ENCODE assay signal across 30 cellular contexts in genomic region chr11:68027667-68028066, GRCh38. TPM values are rescaled to one million over a fixed set of nuclear protein-coding genes. Genes with fewer than 3 reads are reported as not detected.
A peak's percentile ranks its signal among the peaks of the same experiment; 100 is the strongest.
DNase-seq lines count a peak whose midpoint lies in the region; ATAC-seq, FAIRE-seq and TF ChIP-seq lines count a peak whose summit lies in the region.
"Had no signal": no experiment of that assay in that cellular context is flagged by ENCODE, and none has a peak within 500 bp of the region (broad histone marks: within the 10 kb centered on the region; RNA-seq: fewer than 3 reads in every experiment).

No MANE protein-coding gene starts in this region.

- peak overlapping the region in 1 of 2 experiments; percentile 53 for H3K14ac ChIP-seq in mesenchymal stem cell (ENCODE audit: low read length in 2 of 2)

- H2BK120ac ChIP-seq in mesenchymal stem cell (ENCODE audit: low read depth, low read length) = peak overlapping the region; percentile 6

- H4K8ac ChIP-seq in mesenchymal stem cell (ENCODE audit: low read length) = peak overlapping the region; percentile 21

- H3K4me3 Mint-ChIP-seq in stimulated activated naive CD8-positive, alpha-beta T cell treated with anti-CD3 and anti-CD28 coated beads, Interleukin-15, Interleukin-2, amounts not matched to agents 100 ng/mL and 50 ng/mL, for 24 hours = no peak overlapping the region
- no peak overlapping the region for H3K4me3 Mint-ChIP-seq in astrocyte (ENCODE audit: unreplicated experiment)
- H3K4me3 Mint-ChIP-seq: activated CD4-positive, alpha-beta memory T cell treated with anti-CD3 and anti-CD28 coated beads for 36 hours; activated naive CD4-positive, alpha-beta T cell treated with anti-CD3 and anti-CD28 coated beads for 36 hours; activated T-helper 1 cell treated with anti-CD3 and anti-CD28 coated beads, Interleukin-12 subunit alpha, Interleukin-12 subunit beta, Interleukin-2, Interleukin-4 antibody, amounts not matched to agents 30 ng/mL and 10 ng/mL and 1 ng/mL, durations not matched to agents 14 hours and 24 hours and 36 hours; endodermal cell had no signal

- in situ Hi-C loops in gastrocnemius medialis (cut with MboI; ENCODE audit: low sequenced_read_pairs in 4 of 4) = no loop called here

- no peak for ATAC-seq in stimulated activated naive CD8-positive, alpha-beta T cell treated with anti-CD3 and anti-CD28 coated beads, Interleukin-15, Interleukin-2, amounts not matched to agents 100 U/mL and 50 U/mL, for 24 hours
- no peak for ATAC-seq in GM18502 (IDR thresholded peaks at IDR 0.05; ENCODE audit: poor library complexity, unreplicated experiment)
- no peak for ATAC-seq in gastrocnemius medialis
- ATAC-seq: gastroesophageal sphincter had no signal

- peak overlapping the region; percentile 26 to 88 for H3K18ac ChIP-seq in mesenchymal stem cell (ENCODE audit: low read depth in 1 of 2, low read length in 2 of 2)

- H2BK5ac ChIP-seq in mesenchymal stem cell (ENCODE audit: low read depth, low read length, poor library complexity, severe bottlenecking) = peak overlapping the region; percentile 19

- no peak for TF ChIP-seq CTCF in astrocyte (IDR thresholded peaks at IDR 0.05; ENCODE audit: insufficient read depth, low read depth, low read length)
- TF ChIP-seq CTCF in gastrocnemius medialis (IDR thresholded peaks at IDR 0.05 in 4 of 5, conservative IDR thresholded peaks at IDR 0.05 in 1 of 5) = no peak

- H3K4me2 ChIP-seq in astrocyte (ENCODE audit: low read length) (peak overlapping the region; percentile 100), mesenchymal stem cell (ENCODE audit: low read length, poor library complexity, severe bottlenecking) (peak overlapping the region; percentile 31)
- H3K4me2 ChIP-seq: hepatocyte had no signal

- peaks cover 56% of the 10 kb centered on the region for H3K4me1 ChIP-seq in astrocyte (ENCODE audit: insufficient read depth, low read length)
- peaks cover 48% of the 10 kb centered on the region for H3K4me1 ChIP-seq in mesenchymal stem cell (ENCODE audit: control insufficient read depth, insufficient read depth, low read depth, low read length)
- H3K4me1 ChIP-seq in gastrocnemius medialis = peaks cover 20 to 23% of the 10 kb centered on the region in 2 donors
- H3K4me1 ChIP-seq: SJCRH30 had no signal

- H2BK12ac ChIP-seq in mesenchymal stem cell (ENCODE audit: low read length in 2 of 2) = peak overlapping the region; percentile 57 to 87

- peak overlapping the region; percentile 65 for H3K27ac Mint-ChIP-seq in stimulated activated naive CD8-positive, alpha-beta T cell treated with anti-CD3 and anti-CD28 coated beads, Interleukin-15, Interleukin-2, amounts not matched to agents 100 ng/mL and 50 ng/mL, for 24 hours
- peak overlapping the region; percentile 90 for H3K27ac Mint-ChIP-seq in astrocyte (ENCODE audit: unreplicated experiment)
- H3K27ac Mint-ChIP-seq: activated CD4-positive, alpha-beta memory T cell treated with anti-CD3 and anti-CD28 coated beads for 36 hours; activated naive CD4-positive, alpha-beta T cell treated with anti-CD3 and anti-CD28 coated beads for 36 hours; endodermal cell had no signal

- H3K36me3 ChIP-seq in astrocyte (ENCODE audit: insufficient read depth, low read length) = no peaks in the 10 kb centered on the region
- H3K36me3 ChIP-seq in mesenchymal stem cell (ENCODE audit: control insufficient read depth in 1 of 2, insufficient read depth in 2 of 2, low read depth in 1 of 2, low read length in 2 of 2) = peaks cover 22 to 43% of the 10 kb centered on the region in 2 experiments
- no peaks in the 10 kb centered on the region for H3K36me3 ChIP-seq in gastrocnemius medialis
- H3K36me3 ChIP-seq: cardiac muscle cell, prostate gland, SJCRH30 had no signal

- DNase-seq in stimulated activated naive CD8-positive, alpha-beta T cell treated with anti-CD3 and anti-CD28 coated beads, Interleukin-15, Interleukin-2, amounts not matched to agents 100 U/mL and 50 U/mL, for 24 hours = no peak
- DNase-seq in astrocyte (ENCODE audit: low read depth) (no peak), mesenchymal stem cell (no peak), HTR-8/SVneo (ENCODE audit: insufficient read length, low spot score) (no peak), DMS 273 treated with DMSO at 0.1 percent for 48 hours (lab: John Stamatoyannopoulos, UW) (no peak), gastrocnemius medialis (no peak)
- DNase-seq: activated CD8-positive, alpha-beta memory T cell treated with anti-CD3 and anti-CD28 coated beads, Interleukin-2, amount 50 U/mL, for 4 hours; activated naive CD4-positive, alpha-beta T cell treated with anti-CD3 and anti-CD28 coated beads for 36 hours; DMS53; GDM1; NCI-H1048; NCI-H1694 treated with DMSO at 0.1 percent for 48 hours; NCI-H2171 treated with DMSO at 0.1 percent for 48 hours; NCI-H524 had no signal

- peaks cover 33% of the 10 kb centered on the region for H3K4me1 Mint-ChIP-seq in stimulated activated naive CD8-positive, alpha-beta T cell treated with anti-CD3 and anti-CD28 coated beads, Interleukin-15, Interleukin-2, amounts not matched to agents 100 ng/mL and 50 ng/mL, for 24 hours (ENCODE audit: low read depth)
- H3K4me1 Mint-ChIP-seq in astrocyte (ENCODE audit: low read depth, unreplicated experiment) = peaks cover 34% of the 10 kb centered on the region

- H2AK5ac ChIP-seq in mesenchymal stem cell (ENCODE audit: low read length, severe bottlenecking) = peak overlapping the region; percentile 98

- H4K91ac ChIP-seq in mesenchymal stem cell (ENCODE audit: low read length) = peak overlapping the region; percentile 85

- FAIRE-seq in astrocyte (lab: Jason Lieb, UNC) (no peak), HTR-8/SVneo (lab: Jason Lieb, UNC) (no peak)
- FAIRE-seq: A204.1, TTC549 had no signal

- intact Hi-C loops in gastrocnemius medialis (cut with DNase I; ENCODE audit: low total_unique reads) = no loop called here

- H3K4ac ChIP-seq in mesenchymal stem cell (ENCODE audit: low read depth in 1 of 2, low read length in 2 of 2) = peak overlapping the region; percentile 9 to 29

- H2AFZ ChIP-seq in astrocyte (ENCODE audit: low read depth, low read length) (peak overlapping the region; percentile 30), mesenchymal stem cell (ENCODE audit: low read depth, low read length) (no peak overlapping the region)
- H2AFZ ChIP-seq: hepatocyte had no signal

- H3K9me3 Mint-ChIP-seq in stimulated activated naive CD8-positive, alpha-beta T cell treated with anti-CD3 and anti-CD28 coated beads, Interleukin-15, Interleukin-2, amounts not matched to agents 100 ng/mL and 50 ng/mL, for 24 hours = peaks cover 4% of the 10 kb centered on the region
- H3K9me3 Mint-ChIP-seq in astrocyte (ENCODE audit: unreplicated experiment) = no peaks in the 10 kb centered on the region
- H3K9me3 Mint-ChIP-seq: activated T-helper 1 cell treated with anti-CD3 and anti-CD28 coated beads, Interleukin-12 subunit alpha, Interleukin-12 subunit beta, Interleukin-2, Interleukin-4 antibody, amounts not matched to agents 30 ng/mL and 10 ng/mL and 1 ng/mL, durations not matched to agents 14 hours and 24 hours and 36 hours had no signal

- H3K9me3 ChIP-seq in astrocyte (ENCODE audit: insufficient read depth, low read depth, low read length) = no peaks in the 10 kb centered on the region
- no peaks in the 10 kb centered on the region for H3K9me3 ChIP-seq in mesenchymal stem cell (ENCODE audit: control insufficient read depth, low read length)
- H3K9me3 ChIP-seq in gastrocnemius medialis = no peaks in the 10 kb centered on the region
- H3K9me3 ChIP-seq: prostate gland, SJCRH30 had no signal

- H3K79me1 ChIP-seq in mesenchymal stem cell (replicated peaks; ENCODE audit: low read length, poor library complexity, severe bottlenecking) = peaks cover 10% of the 10 kb centered on the region

- H3K27me3 ChIP-seq in astrocyte (ENCODE audit: insufficient read depth, low read length) (no peaks in the 10 kb centered on the region), mesenchymal stem cell (ENCODE audit: control insufficient read depth in 1 of 2, insufficient read depth in 1 of 2, low read length in 2 of 2) (no peaks in the 10 kb centered on the region), gastrocnemius medialis (no peaks in the 10 kb centered on the region)
- H3K27me3 ChIP-seq: cardiac muscle cell, esophagus muscularis mucosa, gastroesophageal sphincter, hepatocyte, SJCRH30, tibial nerve had no signal

- H4K20me1 ChIP-seq in astrocyte (ENCODE audit: insufficient read depth, low read length) = no peaks in the 10 kb centered on the region

- 93% methylated on average over 21 of the region's 21 CpGs for WGBS in mesenchymal stem cell

- peak overlapping the region in 1 of 2 experiments; percentile 46 for H3K23ac ChIP-seq in mesenchymal stem cell (ENCODE audit: low read length in 2 of 2)

- no peak for TF ChIP-seq POLR2A in gastrocnemius medialis (IDR thresholded peaks at IDR 0.05)

- no peaks in the 10 kb centered on the region for H3K27me3 Mint-ChIP-seq in stimulated activated naive CD8-positive, alpha-beta T cell treated with anti-CD3 and anti-CD28 coated beads, Interleukin-15, Interleukin-2, amounts not matched to agents 100 ng/mL and 50 ng/mL, for 24 hours
- H3K27me3 Mint-ChIP-seq in astrocyte (ENCODE audit: low read depth, unreplicated experiment) = no peaks in the 10 kb centered on the region
- H3K27me3 Mint-ChIP-seq: activated CD4-positive, alpha-beta memory T cell treated with anti-CD3 and anti-CD28 coated beads for 36 hours had no signal

- H2BK15ac ChIP-seq in mesenchymal stem cell (ENCODE audit: low read depth, poor library complexity, severe bottlenecking) = no peak overlapping the region

- H3K4me3 ChIP-seq in astrocyte (ENCODE audit: insufficient read depth, low read depth, low read length) (no peak overlapping the region), mesenchymal stem cell (ENCODE audit: insufficient read depth in 1 of 2, low read depth in 1 of 2, low read length in 2 of 2) (peak overlapping the region in 1 of 2 experiments; percentile 14), gastrocnemius medialis (no peak overlapping the region)
- H3K4me3 ChIP-seq: cardiac muscle cell, esophagus muscularis mucosa, gastroesophageal sphincter, hepatocyte, lung, prostate gland, SJCRH30, tibial nerve had no signal

- H3K27ac ChIP-seq in astrocyte (ENCODE audit: low read depth, low read length) = peak overlapping the region; percentile 93
- H3K27ac ChIP-seq in mesenchymal stem cell (ENCODE audit: low read length, poor library complexity, severe bottlenecking) = peak overlapping the region; percentile 69
- no peak overlapping the region for H3K27ac ChIP-seq in gastrocnemius medialis
- H3K27ac ChIP-seq: cardiac muscle cell, esophagus muscularis mucosa, gastroesophageal sphincter, hepatocyte, prostate gland, SJCRH30, tibial nerve had no signal

- H3K9ac ChIP-seq in astrocyte (ENCODE audit: low read length) (peak overlapping the region; percentile 78), mesenchymal stem cell (ENCODE audit: low read length) (peak overlapping the region; percentile 92)

- H3K36me3 Mint-ChIP-seq in stimulated activated naive CD8-positive, alpha-beta T cell treated with anti-CD3 and anti-CD28 coated beads, Interleukin-15, Interleukin-2, amounts not matched to agents 100 ng/mL and 50 ng/mL, for 24 hours (ENCODE audit: low read depth) = peaks cover 12% of the 10 kb centered on the region
- H3K36me3 Mint-ChIP-seq in astrocyte (ENCODE audit: low read depth, unreplicated experiment) = peaks cover 14% of the 10 kb centered on the region

- peaks cover 30% of the 10 kb centered on the region for H3K79me2 ChIP-seq in astrocyte (ENCODE audit: insufficient read depth, low read length)

RNA-seq across cellular contexts. Expression of gene NDUFS8, which starts 2.8 kb away (rescaled TPM):
- total RNA-seq in astrocyte (159 and 170 TPM in 2 replicates), gastrocnemius medialis (100 to 1,000 TPM; 242 to 432 (median 307) TPM)
- polyA plus RNA-seq in mesenchymal stem cell (2013, experiment 1 of 2) = 104 TPM
- 106 TPM for polyA plus RNA-seq in mesenchymal stem cell (2013, experiment 2 of 2)

RNA-seq across cellular contexts. Expression of gene TCIRG1, which starts 11.2 kb away (rescaled TPM):
- 55.1 and 56.5 TPM in 2 replicates for total RNA-seq in astrocyte
- 84.2 TPM for polyA plus RNA-seq in mesenchymal stem cell (2013, experiment 1 of 2)
- polyA plus RNA-seq in mesenchymal stem cell (2013, experiment 2 of 2) = 79.4 TPM
- 10 to 100 TPM; 13.4 to 24.5 (median 14.1) TPM for total RNA-seq in gastrocnemius medialis

RNA-seq across cellular contexts. Expression of gene ALDH3B1, which starts 17.5 kb away (rescaled TPM):
- total RNA-seq in astrocyte (1.1 and 1.3 TPM in 2 replicates), gastrocnemius medialis (1 to 10 TPM; 2.2 to 5.1 (median 3.6) TPM)
- 22.4 TPM for polyA plus RNA-seq in mesenchymal stem cell (2013, experiment 1 of 2)
- polyA plus RNA-seq in mesenchymal stem cell (2013, experiment 2 of 2) = 22.5 TPM
- total RNA-seq: activated CD4-positive, alpha-beta memory T cell treated with anti-CD3 and anti-CD28 coated beads for 36 hours; activated naive CD4-positive, alpha-beta T cell treated with anti-CD3 and anti-CD28 coated beads for 36 hours; activated T-helper 1 cell treated with anti-CD3 and anti-CD28 coated beads, Interleukin-12 subunit alpha, Interleukin-12 subunit beta, Interleukin-2, Interleukin-4 antibody, amounts not matched to agents 30 ng/mL and 10 ng/mL and 1 ng/mL, durations not matched to agents 14 hours and 24 hours and 36 hours; T-helper 1 cell treated with Interleukin-12 subunit alpha and Interleukin-12 subunit beta and Interleukin-4 antibody, amounts not matched to agents 30 ng/mL and 1 ng/mL, for 36 hours had no signal

RNA-seq across cellular contexts. Expression of gene UNC93B1, which starts 23.8 kb away (rescaled TPM):
- 37.3 and 39.6 TPM in 2 replicates for total RNA-seq in astrocyte
- polyA plus RNA-seq in mesenchymal stem cell (2013, experiment 1 of 2) = 12.1 TPM
- 11.5 TPM for polyA plus RNA-seq in mesenchymal stem cell (2013, experiment 2 of 2)
- total RNA-seq in gastrocnemius medialis = 1 to 10 TPM; 5.4 to 8.8 (median 6.4) TPM
- total RNA-seq: SJCRH30 had no signal

Comparison
In these comparisons a context has a peak if more than half of its experiments do, and no peak if none do; other contexts are left out.
1. H3K27ac ChIP-seq: peak in astrocyte (single experiment) and mesenchymal stem cell (single experiment); none in gastrocnemius medialis (0 of 4).